13 cellular contexts compared by ENCODE assay signal in genomic region chr4:102055805-102056204, GRCh38.
DNase-seq lines count a peak whose midpoint lies in the region; TF ChIP-seq lines count a peak whose summit lies in the region.
"Had no signal": no experiment of that assay in that cellular context is flagged by ENCODE, and none has a peak within 500 bp of the region (broad histone marks: within the 10 kb centered on the region; RNA-seq: fewer than 3 reads in every experiment).

No MANE protein-coding gene starts in this region.

- H3K36me3 Mint-ChIP-seq in HFFc6 (ENCODE audit: low read depth) (no peaks in the 10 kb centered on the region), mesothelial cell of epicardium (no peaks in the 10 kb centered on the region)

- H3K4me2 ChIP-seq in hepatocyte, result no peak overlapping the region

- H3K27me3 ChIP-seq in WERI-Rb-1 (ENCODE audit: insufficient read depth, low read depth, severe bottlenecking), result no peaks in the 10 kb centered on the region
- H3K27me3 ChIP-seq in SJCRH30, result no peaks in the 10 kb centered on the region
- no peaks in the 10 kb centered on the region for H3K27me3 ChIP-seq in HAP-1 (ENCODE audit: low read depth)
- H3K27me3 ChIP-seq in hepatocyte, result no peaks in the 10 kb centered on the region

- no peak overlapping the region for H3K27ac Mint-ChIP-seq in HFFc6
- H3K27ac Mint-ChIP-seq in mesothelial cell of epicardium, result no peak overlapping the region

- TF ChIP-seq CTCF in HFFc6 (IDR thresholded peaks at IDR 0.05) (peak; percentile 27), WERI-Rb-1 (IDR thresholded peaks at IDR 0.05; ENCODE audit: low read depth, low read length) (peak; percentile 14; the same call in 1 of the 2 replicates), mesothelial cell of epicardium (IDR thresholded peaks at IDR 0.05; ENCODE audit: unreplicated experiment) (peak; percentile 21), hepatocyte (IDR thresholded peaks at IDR 0.05; ENCODE audit: poor library complexity) (no peak)

- H2AFZ ChIP-seq in hepatocyte, result no peak overlapping the region

- H3K79me2 ChIP-seq in hepatocyte, result no peaks in the 10 kb centered on the region

- H3K4me3 Mint-ChIP-seq in HFFc6 (no peak overlapping the region), mesothelial cell of epicardium (no peak overlapping the region)

- H3K4me1 Mint-ChIP-seq in HFFc6 (ENCODE audit: low read depth) (no peaks in the 10 kb centered on the region), mesothelial cell of epicardium (no peaks in the 10 kb centered on the region)

- H3K36me3 ChIP-seq in WERI-Rb-1, result no peaks in the 10 kb centered on the region
- H3K36me3 ChIP-seq in SJCRH30, result no peaks in the 10 kb centered on the region
- H3K36me3 ChIP-seq in HAP-1 (replicated peaks), result no peaks in the 10 kb centered on the region
- H3K36me3 ChIP-seq in hepatocyte (replicated peaks; ENCODE audit: insufficient read depth, low read depth), result no peaks in the 10 kb centered on the region

- peaks cover 2% of the 10 kb centered on the region; the same call in 1 of the 2 replicates for H3K27me3 Mint-ChIP-seq in HFFc6 (ENCODE audit: insufficient read depth)
- H3K27me3 Mint-ChIP-seq in mesothelial cell of epicardium (ENCODE audit: low read depth), result no peaks in the 10 kb centered on the region

- H3K9me2 ChIP-seq in hepatocyte (replicated peaks; ENCODE audit: insufficient read depth), result no peaks in the 10 kb centered on the region

- H3K4me3 ChIP-seq in WERI-Rb-1 (ENCODE audit: low read depth, low read length) (no peak overlapping the region), SJCRH30 (no peak overlapping the region), HAP-1 (no peak overlapping the region), hepatocyte (no peak overlapping the region)

- H3K9me3 ChIP-seq in WERI-Rb-1 (ENCODE audit: severe bottlenecking) (no peaks in the 10 kb centered on the region), SJCRH30 (replicated peaks) (no peaks in the 10 kb centered on the region), HAP-1 (no peaks in the 10 kb centered on the region), hepatocyte (ENCODE audit: low read depth) (no peaks in the 10 kb centered on the region)

- H3K4me1 ChIP-seq in SJCRH30 (no peaks in the 10 kb centered on the region), HAP-1 (peaks cover 5% of the 10 kb centered on the region; the same call in 1 of the 2 replicates), hepatocyte (ENCODE audit: insufficient read depth) (no peaks in the 10 kb centered on the region)

- DNase-seq in HFFc6 (no peak), WERI-Rb-1 (no peak), mesothelial cell of epicardium (ENCODE audit: low spot score in 2 of 2, unreplicated experiment in 2 of 2) (no peak), SJCRH30 (no peak), HAP-1 (ENCODE audit: low spot score in 2 of 2) (no peak), hepatocyte (ENCODE audit: low spot score) (no peak)
- no peak for DNase-seq in activated naive CD4-positive, alpha-beta T cell (lab: John Stamatoyannopoulos, UW)
- DNase-seq: DMS153, EL, NCI-H1417 treated with DMSO at 0.1 percent for 48 hours, NCI-H2029 treated with DMSO at 0.1 percent for 48 hours, NCI-H510A treated with DMSO at 0.1 percent for 48 hours had no signal

- H3K27ac ChIP-seq in WERI-Rb-1 (no peak overlapping the region), SJCRH30 (no peak overlapping the region), hepatocyte (no peak overlapping the region)
- H3K27ac ChIP-seq: C4-2B had no signal

- no peaks in the 10 kb centered on the region for H4K20me1 ChIP-seq in hepatocyte (ENCODE audit: insufficient read depth, poor library complexity, severe bottlenecking)

- no peaks in the 10 kb centered on the region for H3K9me3 Mint-ChIP-seq in HFFc6
- H3K9me3 Mint-ChIP-seq in mesothelial cell of epicardium, result no peaks in the 10 kb centered on the region

- in situ Hi-C loops in HAP-1 (cut with MboI; ENCODE audit: low sequenced_read_pairs), result no loop called here
